Comparison of ENCODE assay signal across 18 cellular contexts in the genomic region with DNA sequence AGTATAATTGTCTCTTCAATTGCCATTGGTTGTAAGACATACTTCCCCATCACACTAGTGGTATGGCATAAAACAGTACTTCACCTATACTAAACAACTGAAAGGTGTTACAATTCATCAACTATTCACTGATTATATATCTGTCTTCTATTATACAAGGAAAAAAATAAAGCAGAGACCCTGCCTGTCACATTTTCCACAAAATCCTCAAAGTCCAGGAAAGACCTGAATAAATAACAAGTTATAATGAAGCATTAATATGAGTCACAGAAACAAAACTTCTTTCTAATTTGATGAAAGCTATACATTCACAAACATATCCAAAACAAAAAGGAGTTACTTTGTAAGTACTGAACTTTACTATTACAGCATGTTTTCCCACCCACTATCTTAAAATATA.
DNase-seq lines count a peak whose midpoint lies in the region; ATAC-seq, FAIRE-seq and TF ChIP-seq lines count a peak whose summit lies in the region.
"Had no signal": no experiment of that assay in that cellular context is flagged by ENCODE, and none has a peak within 500 bp of the region (broad histone marks: within the 10 kb centered on the region; RNA-seq: fewer than 3 reads in every experiment).

No MANE protein-coding gene starts in this region.

- no peaks in the 10 kb centered on the region for H3K36me3 ChIP-seq in SK-N-SH (replicated peaks in 1 of 2; ENCODE audit: control insufficient read depth in 1 of 2, insufficient read depth in 2 of 2, low read length in 1 of 2)
- H3K36me3 ChIP-seq in pancreas, result no peaks in the 10 kb centered on the region
- H3K36me3 ChIP-seq in psoas muscle (ENCODE audit: insufficient read depth in 1 of 2, low read depth in 1 of 2), result no peaks in the 10 kb centered on the region
- H3K36me3 ChIP-seq in ascending aorta, result no peaks in the 10 kb centered on the region

- H3K79me2 ChIP-seq in SK-N-SH (ENCODE audit: insufficient read depth), result no peaks in the 10 kb centered on the region

- TF ChIP-seq CTCF in SK-N-SH (IDR thresholded peaks at IDR 0.05) (no peak), nephron (IDR thresholded peaks at IDR 0.05; ENCODE audit: unreplicated experiment in 3 of 3) (no peak), pancreas (IDR thresholded peaks at IDR 0.05) (no peak), psoas muscle (IDR thresholded peaks at IDR 0.05) (no peak), ascending aorta (IDR thresholded peaks at IDR 0.05) (no peak)

- intact Hi-C loops in pancreas (cut with DNase I) (no loop called here), psoas muscle (cut with DNase I) (no loop called here), ascending aorta (cut with DNase I) (no loop called here)

- ATAC-seq in SK-N-SH treated with all-trans-retinoic acid at 6 μM for 48 hours (no peak), pancreas (no peak), psoas muscle (no peak)
- ATAC-seq: A549 had no signal

- no peaks in the 10 kb centered on the region for H3K9me3 ChIP-seq in SK-N-SH
- H3K9me3 ChIP-seq in pancreas, result no peaks in the 10 kb centered on the region
- no peaks in the 10 kb centered on the region for H3K9me3 ChIP-seq in psoas muscle
- no peaks in the 10 kb centered on the region for H3K9me3 ChIP-seq in ascending aorta
- H3K9me3 ChIP-seq: A549 had no signal

- H3K4me1 Mint-ChIP-seq in nephron, result peaks cover 15% of the 10 kb centered on the region
- H3K4me1 Mint-ChIP-seq: H9, IgD-negative memory B cell had no signal

- no peak for FAIRE-seq in pancreas (lab: Jason Lieb, UNC)
- FAIRE-seq: A549, H1 had no signal

- H3K36me3 Mint-ChIP-seq in nephron (ENCODE audit: low read depth), result no peaks in the 10 kb centered on the region
- H3K36me3 Mint-ChIP-seq: IgD-negative memory B cell had no signal

- no peaks in the 10 kb centered on the region for H3K9me3 Mint-ChIP-seq in nephron
- H3K9me3 Mint-ChIP-seq: CD4-positive, alpha-beta T cell; H9 had no signal

- H3K4me2 ChIP-seq in SK-N-SH, result no peak overlapping the region
- H3K4me2 ChIP-seq: A549 had no signal

- H3K27ac Mint-ChIP-seq in nephron, result peak overlapping the region; percentile 39 to 93 (median 89)
- H3K27ac Mint-ChIP-seq: CD4-positive, alpha-beta T cell; H9; IgD-negative memory B cell had no signal

- no peaks in the 10 kb centered on the region for H3K27me3 Mint-ChIP-seq in nephron (ENCODE audit: low read depth)
- H3K27me3 Mint-ChIP-seq: IgD-negative memory B cell had no signal

- no peaks in the 10 kb centered on the region for H3K9me2 ChIP-seq in SK-N-SH

- no peak overlapping the region for H3K9ac ChIP-seq in SK-N-SH

- H3F3A ChIP-seq in SK-N-SH (replicated peaks; ENCODE audit: insufficient read depth), result peaks cover 7% of the 10 kb centered on the region

- no peak overlapping the region for H3K27ac ChIP-seq in SK-N-SH (ENCODE audit: low read depth in 2 of 2, low read length in 1 of 2)
- H3K27ac ChIP-seq in pancreas, result no peak overlapping the region
- no peak overlapping the region for H3K27ac ChIP-seq in psoas muscle
- no peak overlapping the region for H3K27ac ChIP-seq in ascending aorta
- H3K27ac ChIP-seq: 22Rv1, A549, C4-2B had no signal

- H4K20me1 ChIP-seq in SK-N-SH (ENCODE audit: insufficient read depth), result no peaks in the 10 kb centered on the region

- 0 out of 2 replicates have a peak overlapping the region, but pooled peaks have one; percentile 34 for H2AFZ ChIP-seq in SK-N-SH (ENCODE audit: low read depth)

- no peak overlapping the region for H3K4me3 ChIP-seq in SK-N-SH (ENCODE audit: low read depth in 2 of 2, low read length in 1 of 2)
- H3K4me3 ChIP-seq in pancreas, result no peak overlapping the region
- H3K4me3 ChIP-seq in psoas muscle, result no peak overlapping the region
- H3K4me3 ChIP-seq in ascending aorta, result no peak overlapping the region
- H3K4me3 ChIP-seq: A549 had no signal

- no peak for DNase-seq in SK-N-SH
- peak; percentile 75 to 84 for DNase-seq in dermis microvascular lymphatic vessel endothelial cell (ENCODE audit: low read depth in 2 of 2)
- DNase-seq in pancreas, result no peak
- no peak for DNase-seq in psoas muscle
- DNase-seq in ascending aorta (ENCODE audit: low spot score in 2 of 2), result no peak
- DNase-seq: AML-193; CD4-positive, alpha-beta T cell; DMS153; DMS79; GF-D8; H9 had no signal

- no peak for TF ChIP-seq RAD21 in SK-N-SH (IDR thresholded peaks at IDR 0.05; ENCODE audit: low read length)

- CTCF ChIA-PET in SK-N-SH (lab: Yijun Ruan, JAX), result interaction anchor here (0.9 to 5.8 kb wide), 5 partner anchors 12 to 693 kb away, joined by 3 to 22 read pairs (median 4); no protein-coding TSS in a partner anchor

- TF ChIP-seq EP300 in SK-N-SH (IDR thresholded peaks at IDR 0.05; ENCODE audit: borderline replicate concordance in 1 of 2, low read depth in 1 of 2, low read length in 1 of 2), result no peak

- no peak overlapping the region for H3K4me3 Mint-ChIP-seq in nephron
- H3K4me3 Mint-ChIP-seq: CD4-positive, alpha-beta T cell; H9; IgD-negative memory B cell had no signal

- H3K27me3 ChIP-seq in SK-N-SH (ENCODE audit: insufficient read depth) (no peaks in the 10 kb centered on the region), pancreas (no peaks in the 10 kb centered on the region), psoas muscle (ENCODE audit: insufficient read depth in 3 of 3, low read length in 2 of 3) (peaks cover 0 to 4% (median 0%) of the 10 kb centered on the region in 3 donors), ascending aorta (no peaks in the 10 kb centered on the region)

- H3K4me1 ChIP-seq in SK-N-SH (ENCODE audit: control insufficient read depth in 1 of 2, insufficient read depth in 2 of 2, low read depth in 1 of 2, low read length in 1 of 2) (peaks cover 5 to 10% of the 10 kb centered on the region in 2 experiments; a peak in 3 of 4 replicates), pancreas (no peaks in the 10 kb centered on the region), psoas muscle (no peaks in the 10 kb centered on the region), ascending aorta (no peaks in the 10 kb centered on the region)
- H3K4me1 ChIP-seq: A549 had no signal

- POLR2A ChIA-PET in SK-N-SH (lab: Yijun Ruan, JAX), result no interaction called here

TF ChIP-seq in SK-N-SH, 30 proteins besides CTCF, POLR2A, EP300 and RAD21:
- TF ChIP-seq POLR2AphosphoS5 (IDR thresholded peaks at IDR 0.05; ENCODE audit: low read depth, low read length), result no peak
- TF ChIP-seq, protein P1, sequence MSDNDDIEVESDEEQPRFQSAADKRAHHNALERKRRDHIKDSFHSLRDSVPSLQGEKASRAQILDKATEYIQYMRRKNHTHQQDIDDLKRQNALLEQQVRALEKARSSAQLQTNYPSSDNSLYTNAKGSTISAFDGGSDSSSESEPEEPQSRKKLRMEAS (IDR thresholded peaks at IDR 0.05; ENCODE audit: low read depth), result no peak
- no peak for TF ChIP-seq EZH2phosphoT487 (IDR thresholded peaks at IDR 0.05; ENCODE audit: borderline replicate concordance, low read depth)
- TF ChIP-seq FOXM1 (IDR thresholded peaks at IDR 0.05; ENCODE audit: low read depth), result no peak
- TF ChIP-seq SMC3 (IDR thresholded peaks at IDR 0.05; ENCODE audit: low read depth, low read length), result no peak
- no peak for TF ChIP-seq TAF1 (IDR thresholded peaks at IDR 0.05; ENCODE audit: borderline replicate concordance, low read depth, low read length)
- TF ChIP-seq JUND (IDR thresholded peaks at IDR 0.05), result no peak
- no peak for TF ChIP-seq RCOR1 (IDR thresholded peaks at IDR 0.05; ENCODE audit: low read length)
- no peak for TF ChIP-seq TEAD4 (IDR thresholded peaks at IDR 0.05; ENCODE audit: borderline replicate concordance, insufficient read depth)
- TF ChIP-seq MEF2A (IDR thresholded peaks at IDR 0.05; ENCODE audit: borderline replicate concordance, low read depth), result no peak

TF ChIP-seq in SK-N-SH treated with all-trans-retinoic acid at 6 μM for 48 hours, 23 proteins besides CTCF, POLR2A, EP300 and RAD21 (continues in another document):
- TF ChIP-seq RARB (CRISPR knock-in tag; IDR thresholded peaks at IDR 0.05) (no peak), ISL1 (CRISPR knock-in tag; IDR thresholded peaks at IDR 0.05) (no peak), CSDC2 (CRISPR knock-in tag; IDR thresholded peaks at IDR 0.05) (no peak), ZC3H10 (CRISPR knock-in tag; IDR thresholded peaks at IDR 0.05) (no peak), ZNF70 (CRISPR knock-in tag; IDR thresholded peaks at IDR 0.05) (no peak), TOX (CRISPR knock-in tag; IDR thresholded peaks at IDR 0.05; ENCODE audit: borderline replicate concordance) (no peak), ESRRG (CRISPR knock-in tag; IDR thresholded peaks at IDR 0.05) (no peak), BACH2 (CRISPR knock-in tag; IDR thresholded peaks at IDR 0.05; ENCODE audit: borderline replicate concordance) (no peak), GLIS3 (CRISPR knock-in tag; IDR thresholded peaks at IDR 0.05) (no peak), ZFP30 (CRISPR knock-in tag; IDR thresholded peaks at IDR 0.05) (no peak), ARNTL (CRISPR knock-in tag; IDR thresholded peaks at IDR 0.05; ENCODE audit: borderline replicate concordance, low read depth) (no peak), ZFP3 (CRISPR knock-in tag; IDR thresholded peaks at IDR 0.05) (no peak)
- TF ChIP-seq, protein P2, sequence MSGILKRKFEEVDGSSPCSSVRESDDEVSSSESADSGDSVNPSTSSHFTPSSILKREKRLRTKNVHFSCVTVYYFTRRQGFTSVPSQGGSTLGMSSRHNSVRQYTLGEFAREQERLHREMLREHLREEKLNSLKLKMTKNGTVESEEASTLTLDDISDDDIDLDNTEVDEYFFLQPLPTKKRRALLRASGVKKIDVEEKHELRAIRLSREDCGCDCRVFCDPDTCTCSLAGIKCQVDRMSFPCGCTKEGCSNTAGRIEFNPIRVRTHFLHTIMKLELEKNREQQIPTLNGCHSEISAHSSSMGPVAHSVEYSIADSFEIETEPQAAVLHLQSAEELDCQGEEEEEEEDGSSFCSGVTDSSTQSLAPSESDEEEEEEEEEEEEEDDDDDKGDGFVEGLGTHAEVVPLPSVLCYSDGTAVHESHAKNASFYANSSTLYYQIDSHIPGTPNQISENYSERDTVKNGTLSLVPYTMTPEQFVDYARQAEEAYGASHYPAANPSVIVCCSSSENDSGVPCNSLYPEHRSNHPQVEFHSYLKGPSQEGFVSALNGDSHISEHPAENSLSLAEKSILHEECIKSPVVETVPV (CRISPR knock-in tag; IDR thresholded peaks at IDR 0.05), result no peak
- TF ChIP-seq, protein P3, sequence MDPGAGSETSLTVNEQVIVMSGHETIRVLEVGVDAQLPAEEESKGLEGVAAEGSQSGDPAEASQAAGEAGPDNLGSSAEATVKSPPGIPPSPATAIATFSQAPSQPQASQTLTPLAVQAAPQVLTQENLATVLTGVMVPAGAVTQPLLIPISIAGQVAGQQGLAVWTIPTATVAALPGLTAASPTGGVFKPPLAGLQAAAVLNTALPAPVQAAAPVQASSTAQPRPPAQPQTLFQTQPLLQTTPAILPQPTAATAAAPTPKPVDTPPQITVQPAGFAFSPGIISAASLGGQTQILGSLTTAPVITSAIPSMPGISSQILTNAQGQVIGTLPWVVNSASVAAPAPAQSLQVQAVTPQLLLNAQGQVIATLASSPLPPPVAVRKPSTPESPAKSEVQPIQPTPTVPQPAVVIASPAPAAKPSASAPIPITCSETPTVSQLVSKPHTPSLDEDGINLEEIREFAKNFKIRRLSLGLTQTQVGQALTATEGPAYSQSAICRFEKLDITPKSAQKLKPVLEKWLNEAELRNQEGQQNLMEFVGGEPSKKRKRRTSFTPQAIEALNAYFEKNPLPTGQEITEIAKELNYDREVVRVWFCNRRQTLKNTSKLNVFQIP (CRISPR knock-in tag; IDR thresholded peaks at IDR 0.05; ENCODE audit: borderline replicate concordance, low read depth), result no peak

Comparison
In these comparisons a context has a peak if more than half of its experiments do, and no peak if none do; other contexts are left out.
1. DNase-seq: peak in dermis microvascular lymphatic vessel endothelial cell (2 of 2); none in SK-N-SH (single experiment), pancreas (0 of 6), psoas muscle (0 of 2) and ascending aorta (0 of 2).